ENCODE assay signal across 16 cellular contexts in genomic region chr15:99986297-99987118, GRCh38.
DNase-seq lines count a peak whose midpoint lies in the region; ATAC-seq and TF ChIP-seq lines count a peak whose summit lies in the region.
"Had no signal": no experiment of that assay in that cellular context is flagged by ENCODE, and none has a peak within 500 bp of the region (broad histone marks: within the 10 kb centered on the region; RNA-seq: fewer than 3 reads in every experiment).

No MANE protein-coding gene starts in this region.

- intact Hi-C loops in CD4-positive, alpha-beta memory T cell (cut with micrococcal nuclease) = no loop called here

- H3K27ac ChIP-seq in BLaER1 treated with 17β-estradiol and CSF1 and Interleukin-3, amounts not matched to agents 10 nM and 100 nM = peak overlapping the region in 1 of 11 experiments; percentile 29; a peak in 1 of 22 replicates
- H3K27ac ChIP-seq in cingulate gyrus (ENCODE audit: low read depth, low read length) = peak overlapping the region; percentile 91
- H3K27ac ChIP-seq in CD4-positive, alpha-beta memory T cell (ENCODE audit: low read depth, low read length) = no peak overlapping the region
- H3K27ac ChIP-seq: GM23248, parathyroid adenoma, vagina had no signal

- H3K36me3 Mint-ChIP-seq in mesothelial cell of epicardium = peaks cover 31% of the 10 kb centered on the region
- H3K36me3 Mint-ChIP-seq in activated CD8-positive, alpha-beta T cell treated with anti-CD3 and anti-CD28 coated beads, Interleukin-2, amount 10 ng/mL, durations not matched to agents 7 days and 5 days (ENCODE audit: low read depth) = no peaks in the 10 kb centered on the region
- H3K36me3 Mint-ChIP-seq in CD4-positive, alpha-beta memory T cell = peaks cover 18 to 26% of the 10 kb centered on the region in 2 donors

- H3K27me3 Mint-ChIP-seq in mesothelial cell of epicardium (ENCODE audit: low read depth) = no peaks in the 10 kb centered on the region
- no peaks in the 10 kb centered on the region for H3K27me3 Mint-ChIP-seq in activated CD8-positive, alpha-beta T cell treated with anti-CD3 and anti-CD28 coated beads, Interleukin-2, amount 10 ng/mL, durations not matched to agents 7 days and 5 days (ENCODE audit: low read depth)
- no peaks in the 10 kb centered on the region for H3K27me3 Mint-ChIP-seq in CD4-positive, alpha-beta memory T cell

- no peak for ATAC-seq in activated CD8-positive, alpha-beta T cell treated with anti-CD3 and anti-CD28 coated beads, Interleukin-2, amount 10 ng/mL, durations not matched to agents 7 days and 5 days
- ATAC-seq in HG03108 (IDR thresholded peaks at IDR 0.05; ENCODE audit: unreplicated experiment) (no peak), GM21576 (IDR thresholded peaks at IDR 0.05; ENCODE audit: unreplicated experiment) (no peak)

- peaks cover 9 to 33% (median 22%) of the 10 kb centered on the region in 10 experiments; a peak in 18 of 20 replicates for H3K4me1 ChIP-seq in BLaER1 treated with 17β-estradiol and CSF1 and Interleukin-3, amounts not matched to agents 10 nM and 100 nM
- no peaks in the 10 kb centered on the region for H3K4me1 ChIP-seq in CD4-positive, alpha-beta memory T cell (ENCODE audit: insufficient read depth, low read length)
- H3K4me1 ChIP-seq: parathyroid adenoma, vagina had no signal

- CTCF ChIA-PET in activated CD8-positive, alpha-beta T cell treated with anti-CD3 and anti-CD28 coated beads, Interleukin-2, amount 10 ng/mL, durations not matched to agents 7 days and 5 days (lab: Charles Lee) = no interaction called here
- CTCF ChIA-PET in CD4-positive, alpha-beta memory T cell (lab: Charles Lee; ENCODE audit: partially characterized antibody) = no interaction called here

- H4K20me1 ChIP-seq in BLaER1 treated with 17β-estradiol and CSF1 and Interleukin-3, amounts not matched to agents 10 nM and 100 nM = no peaks in the 10 kb centered on the region; a peak in 1 of 22 replicates

- H3K4me2 ChIP-seq in BLaER1 treated with 17β-estradiol and CSF1 and Interleukin-3, amounts not matched to agents 10 nM and 100 nM = peak overlapping the region; percentile 6 to 82 (median 65); a peak in 21 of 22 replicates

- TF ChIP-seq CTCF in mesothelial cell of epicardium (IDR thresholded peaks at IDR 0.05; ENCODE audit: unreplicated experiment) = no peak

- no peaks in the 10 kb centered on the region for H3K36me3 ChIP-seq in BLaER1 treated with 17β-estradiol and CSF1 and Interleukin-3, amounts not matched to agents 10 nM and 100 nM
- no peaks in the 10 kb centered on the region for H3K36me3 ChIP-seq in CD4-positive, alpha-beta memory T cell (ENCODE audit: insufficient read depth, low read length)
- H3K36me3 ChIP-seq: vagina had no signal

- no peak overlapping the region for H3K4me3 ChIP-seq in BLaER1 treated with 17β-estradiol and CSF1 and Interleukin-3, amounts not matched to agents 10 nM and 100 nM
- H3K4me3 ChIP-seq in CD4-positive, alpha-beta memory T cell (ENCODE audit: low read length in 2 of 2) = no peak overlapping the region
- H3K4me3 ChIP-seq: GM23248, lung, vagina had no signal

- 0 out of 22 replicates have a peak overlapping the region, but pooled peaks of 1 of the 11 experiments have one; percentile 7 for H3K9ac ChIP-seq in BLaER1 treated with 17β-estradiol and CSF1 and Interleukin-3, amounts not matched to agents 10 nM and 100 nM
- H3K9ac ChIP-seq: GM23248, parathyroid adenoma had no signal

- H3K27ac Mint-ChIP-seq in mesothelial cell of epicardium = peak overlapping the region; percentile 93
- no peak overlapping the region for H3K27ac Mint-ChIP-seq in activated CD8-positive, alpha-beta T cell treated with anti-CD3 and anti-CD28 coated beads, Interleukin-2, amount 10 ng/mL, durations not matched to agents 7 days and 5 days
- no peak overlapping the region for H3K27ac Mint-ChIP-seq in CD4-positive, alpha-beta memory T cell
- H3K27ac Mint-ChIP-seq: T-helper 2 cell treated with Interferon-gamma antibody and Interleukin-4, amounts not matched to agents 5 μg/mL and 100 μg/mL, for 36 hours had no signal

- no peak overlapping the region for H3K4me3 Mint-ChIP-seq in mesothelial cell of epicardium
- no peak overlapping the region for H3K4me3 Mint-ChIP-seq in activated CD8-positive, alpha-beta T cell treated with anti-CD3 and anti-CD28 coated beads, Interleukin-2, amount 10 ng/mL, durations not matched to agents 7 days and 5 days
- no peak overlapping the region for H3K4me3 Mint-ChIP-seq in CD4-positive, alpha-beta memory T cell
- H3K4me3 Mint-ChIP-seq: T-helper 2 cell treated with Interferon-gamma antibody and Interleukin-4, amounts not matched to agents 5 μg/mL and 100 μg/mL, for 36 hours had no signal

- peaks cover 6% of the 10 kb centered on the region for H3K9me3 Mint-ChIP-seq in mesothelial cell of epicardium
- no peaks in the 10 kb centered on the region for H3K9me3 Mint-ChIP-seq in activated CD8-positive, alpha-beta T cell treated with anti-CD3 and anti-CD28 coated beads, Interleukin-2, amount 10 ng/mL, durations not matched to agents 7 days and 5 days (ENCODE audit: insufficient read depth)
- H3K9me3 Mint-ChIP-seq in CD4-positive, alpha-beta memory T cell = peaks cover 0 to 3% (median 0%) of the 10 kb centered on the region in 8 donors
- H3K9me3 Mint-ChIP-seq: T-helper 2 cell treated with Interferon-gamma antibody and Interleukin-4, amounts not matched to agents 5 μg/mL and 100 μg/mL, for 36 hours had no signal

- peaks cover 56% of the 10 kb centered on the region for H3K4me1 Mint-ChIP-seq in mesothelial cell of epicardium
- H3K4me1 Mint-ChIP-seq in activated CD8-positive, alpha-beta T cell treated with anti-CD3 and anti-CD28 coated beads, Interleukin-2, amount 10 ng/mL, durations not matched to agents 7 days and 5 days (ENCODE audit: low read depth) = no peaks in the 10 kb centered on the region
- no peaks in the 10 kb centered on the region for H3K4me1 Mint-ChIP-seq in CD4-positive, alpha-beta memory T cell

- DNase-seq in NOMO-1 treated with DMSO at 0.1 percent for 48 hours (lab: John Stamatoyannopoulos, UW; ENCODE audit: unreplicated experiment) (peak; percentile 49), mesothelial cell of epicardium (ENCODE audit: low spot score in 2 of 2, unreplicated experiment in 2 of 2) (no peak)
- DNase-seq in activated CD8-positive, alpha-beta T cell treated with anti-CD3 and anti-CD28 coated beads, Interleukin-2, amount 10 ng/mL, durations not matched to agents 7 days and 5 days = no peak
- no peak for DNase-seq in CD4-positive, alpha-beta memory T cell
- DNase-seq: activated CD4-positive, alpha-beta T cell treated with anti-CD3 and anti-CD28 coated beads, Interleukin-2, amount 50 U/mL, for 48 hours; activated gamma-delta T cell treated with Interleukin-2 at 50 U/mL for 16 hours; DMS53; GM23248 had no signal

- peaks cover 6 to 32% (median 19%) of the 10 kb centered on the region in 11 experiments; a peak in 19 of 22 replicates for H3K9me3 ChIP-seq in BLaER1 treated with 17β-estradiol and CSF1 and Interleukin-3, amounts not matched to agents 10 nM and 100 nM (replicated peaks in 1 of 11)
- no peaks in the 10 kb centered on the region for H3K9me3 ChIP-seq in CD4-positive, alpha-beta memory T cell (ENCODE audit: control insufficient read depth in 1 of 2, low read length in 2 of 2)
- H3K9me3 ChIP-seq: vagina had no signal

- H3K27me3 ChIP-seq in BLaER1 treated with 17β-estradiol and CSF1 and Interleukin-3, amounts not matched to agents 10 nM and 100 nM = peaks cover 0 to 4% (median 0%) of the 10 kb centered on the region in 11 experiments; a peak in 2 of 22 replicates
- no peaks in the 10 kb centered on the region for H3K27me3 ChIP-seq in CD4-positive, alpha-beta memory T cell (ENCODE audit: insufficient read depth, low read length)
- H3K27me3 ChIP-seq: vagina had no signal

- POLR2A ChIA-PET in activated CD8-positive, alpha-beta T cell treated with anti-CD3 and anti-CD28 coated beads, Interleukin-2, amount 10 ng/mL, durations not matched to agents 7 days and 5 days (lab: Charles Lee) = no interaction called here
- POLR2A ChIA-PET in CD4-positive, alpha-beta memory T cell (lab: Charles Lee; ENCODE audit: partially characterized antibody) = no interaction called here
